ENCODE assay signal across 27 cellular contexts in genomic region chr18:54532222-54532621, GRCh38. TPM values are rescaled to one million over a fixed set of nuclear protein-coding genes. Genes with fewer than 3 reads are reported as not detected.
DNase-seq lines count a peak whose midpoint lies in the region; ATAC-seq and TF ChIP-seq lines count a peak whose summit lies in the region.
"Had no signal": no experiment of that assay in that cellular context is flagged by ENCODE, and none has a peak within 500 bp of the region (broad histone marks: within the 10 kb centered on the region; RNA-seq: fewer than 3 reads in every experiment).

No MANE protein-coding gene starts in this region.

- no peak overlapping the region for H3K9ac ChIP-seq in BLaER1 treated with 17β-estradiol and CSF1 and Interleukin-3, amounts not matched to agents 10 nM and 100 nM
- H3K9ac ChIP-seq: GM23248 had no signal

- peaks cover 0 to 42% (median 33%) of the 10 kb centered on the region in 10 experiments; a peak in 15 of 20 replicates for H3K4me1 ChIP-seq in BLaER1 treated with 17β-estradiol and CSF1 and Interleukin-3, amounts not matched to agents 10 nM and 100 nM
- H3K4me1 ChIP-seq: adrenal gland, heart right ventricle, right lobe of liver, SJSA1, vagina had no signal

- DNase-seq in ELF-1 (ENCODE audit: low read depth, low spot score) (peak; percentile 84), NCI-H1105 treated with DMSO at 0.1 percent for 48 hours (lab: John Stamatoyannopoulos, UW) (peak; percentile 35), iPS-NIHi7 (ENCODE audit: extremely low spot score) (peak; percentile 19), immature natural killer cell (no peak), GM20000 (ENCODE audit: low spot score) (no peak), NCI-H2171 treated with DMSO at 0.1 percent for 48 hours (lab: John Stamatoyannopoulos, UW) (no peak)
- DNase-seq: activated CD4-positive, CD25-positive, alpha-beta regulatory T cell treated with anti-CD3 and anti-CD28 coated beads, Interleukin-2, amount 50 U/mL, for 72 hours; activated naive CD4-positive, alpha-beta T cell treated with Interleukin-2 at 50 U/mL for 16 hours; activated T-cell treated with anti-CD3 and anti-CD28 coated beads, Interleukin-2, amount 50 U/mL, for 24 hours; adrenal gland; effector memory CD4-positive, alpha-beta T cell; foreskin fibroblast; GM23248; heart right ventricle; NCI-H524 treated with DMSO at 0.1 percent for 48 hours; right lobe of liver; stimulated activated CD4-positive, alpha-beta T cell treated with anti-CD3 and anti-CD28 coated beads, Interleukin-4, amount 100 ng/mL, for 4 hours; stimulated activated naive CD4-positive, alpha-beta T cell had no signal

- H4K20me1 ChIP-seq in BLaER1 treated with 17β-estradiol and CSF1 and Interleukin-3, amounts not matched to agents 10 nM and 100 nM, result no peaks in the 10 kb centered on the region

- no peak overlapping the region for H3K27ac Mint-ChIP-seq in immature natural killer cell
- H3K27ac Mint-ChIP-seq: activated T-cell treated with anti-CD3 and anti-CD28 coated beads, Interleukin-2, amount 50 U/mL, for 24 hours had no signal

- H3K27me3 Mint-ChIP-seq in immature natural killer cell (ENCODE audit: low read depth in 3 of 3), result peaks cover 0 to 11% (median 0%) of the 10 kb centered on the region in 3 donors

- no peaks in the 10 kb centered on the region for H3K36me3 ChIP-seq in BLaER1 treated with 17β-estradiol and CSF1 and Interleukin-3, amounts not matched to agents 10 nM and 100 nM
- H3K36me3 ChIP-seq: adrenal gland, heart right ventricle, right lobe of liver, SJSA1, vagina had no signal

- H3K4me3 ChIP-seq in BLaER1 treated with 17β-estradiol and CSF1 and Interleukin-3, amounts not matched to agents 10 nM and 100 nM, result no peak overlapping the region
- H3K4me3 ChIP-seq: adrenal gland, GM23248, heart right ventricle, lung, right lobe of liver, SJSA1, vagina had no signal

- no peaks in the 10 kb centered on the region for H3K36me3 Mint-ChIP-seq in immature natural killer cell

- H3K9me3 ChIP-seq in BLaER1 treated with 17β-estradiol and CSF1 and Interleukin-3, amounts not matched to agents 10 nM and 100 nM (replicated peaks in 1 of 11), result peaks cover 24 to 33% (median 31%) of the 10 kb centered on the region in 11 experiments
- H3K9me3 ChIP-seq: adrenal gland, SJSA1, vagina had no signal

- ATAC-seq in GM21529 (IDR thresholded peaks at IDR 0.05; ENCODE audit: unreplicated experiment), result no peak
- ATAC-seq: heart right ventricle, right lobe of liver had no signal

- TF ChIP-seq CTCF in GM20000 (IDR thresholded peaks at IDR 0.05; ENCODE audit: extremely low read depth, missing control alignments), result no peak

- H3K4me1 Mint-ChIP-seq in immature natural killer cell, result no peaks in the 10 kb centered on the region

- H3K4me3 Mint-ChIP-seq in immature natural killer cell, result no peak overlapping the region
- H3K4me3 Mint-ChIP-seq: activated T-cell treated with anti-CD3 and anti-CD28 coated beads, Interleukin-2, amount 50 U/mL, for 24 hours had no signal

- H3K27ac ChIP-seq in BLaER1 treated with 17β-estradiol and CSF1 and Interleukin-3, amounts not matched to agents 10 nM and 100 nM, result no peak overlapping the region
- H3K27ac ChIP-seq: adrenal gland, C4-2B, GM23248, heart right ventricle, right lobe of liver, SJSA1, vagina had no signal

- H3K27me3 ChIP-seq in BLaER1 treated with 17β-estradiol and CSF1 and Interleukin-3, amounts not matched to agents 10 nM and 100 nM, result no peaks in the 10 kb centered on the region
- H3K27me3 ChIP-seq: adrenal gland, right lobe of liver, SJSA1, vagina had no signal

- H3K9me3 Mint-ChIP-seq in immature natural killer cell, result peaks cover 0 to 4% (median 0%) of the 10 kb centered on the region in 6 donors
- H3K9me3 Mint-ChIP-seq: activated T-cell treated with anti-CD3 and anti-CD28 coated beads, Interleukin-2, amount 50 U/mL, for 24 hours had no signal

- peak overlapping the region in 8 of 11 experiments; percentile 1 to 89 (median 77); a peak in 14 of 22 replicates for H3K4me2 ChIP-seq in BLaER1 treated with 17β-estradiol and CSF1 and Interleukin-3, amounts not matched to agents 10 nM and 100 nM

RNA-seq across cellular contexts. Expression of gene DYNAP, which starts 58.8 kb away (rescaled TPM):
- polyA plus RNA-seq in immature natural killer cell, result not detected
- polyA plus RNA-seq: adrenal gland, AG04450, GM23248, heart right ventricle, keratinocyte, lung, neural cell had no signal

Comparison
In these comparisons a context has a peak if more than half of its experiments do, and no peak if none do; other contexts are left out.
1. DNase-seq: peak in ELF-1 (single experiment), NCI-H1105 treated with DMSO at 0.1 percent for 48 hours (single experiment) and iPS-NIHi7 (single experiment); none in immature natural killer cell (0 of 3), GM20000 (single experiment) and NCI-H2171 treated with DMSO at 0.1 percent for 48 hours (single experiment).